ENCODE assay signal across 10 cellular contexts in genomic region chr11:6919698-6920097, GRCh38. TPM values are rescaled to one million over a fixed set of nuclear protein-coding genes. Genes with fewer than 3 reads are reported as not detected.
"Had no signal": no experiment of that assay in that cellular context is flagged by ENCODE, and none has a peak within 500 bp of the region (broad histone marks: within the 10 kb centered on the region; RNA-seq: fewer than 3 reads in every experiment).

No MANE protein-coding gene starts in this region.

- H3K4me1 ChIP-seq: HAP-1 had no signal

- ATAC-seq: HCT116 had no signal

- DNase-seq: GM23248, GOT3, H7, IMR-90, KBM-7 had no signal

- H3K36me3 ChIP-seq: HAP-1 had no signal

- H2AFZ ChIP-seq: GM23248 had no signal

- H3K9me3 ChIP-seq: HAP-1 had no signal

- H3K4me2 ChIP-seq: KMS-11 had no signal

- H3K4me3 ChIP-seq: GM23248, HAP-1 had no signal

- H3K27ac ChIP-seq: GM23248, KMS-11 had no signal

- FAIRE-seq: HTR-8/SVneo had no signal

- H3K9ac ChIP-seq: GM23248, KMS-11 had no signal

RNA-seq across cellular contexts. Expression of gene OR2D3, which starts 1.1 kb away (rescaled TPM):
- total RNA-seq: GM23248, H7, HT-29, IMR-90 had no signal
- polyA plus RNA-seq: IMR-90 had no signal

RNA-seq across cellular contexts. Expression of gene OR2D2, which starts 27.4 kb away (rescaled TPM):
- total RNA-seq: HT-29 had no signal
- polyA plus RNA-seq: GM23248 had no signal

RNA-seq across cellular contexts. Expression of gene OR10A4, which starts 43.3 kb away (rescaled TPM):
- total RNA-seq: GM23248, H7, HT-29, IMR-90 had no signal
- polyA plus RNA-seq: GM23248, IMR-90 had no signal

RNA-seq across cellular contexts. Expression of gene OR10A2, which starts 56.8 kb away (rescaled TPM):
- total RNA-seq: GM23248, H7, HT-29, IMR-90 had no signal
- polyA plus RNA-seq: IMR-90 had no signal
